ENCODE assay signal across 7 cellular contexts in genomic region chr3:128725932-128726690, GRCh38. TPM values are rescaled to one million over a fixed set of nuclear protein-coding genes. Genes with fewer than 3 reads are reported as not detected.
DNase-seq lines count a peak whose midpoint lies in the region; ATAC-seq and TF ChIP-seq lines count a peak whose summit lies in the region.

Gene RAB7A (plus strand): TSS chr3:128726183. CDS start chr3:128795368, 69,185 bp downstream.

- DNase-seq in NCI-H2081 (lab: John Stamatoyannopoulos, UW) (peak; percentile 98 to 99), T1000 (lab: John Stamatoyannopoulos, UW) (peak; percentile 93), astrocyte of the hippocampus (ENCODE audit: low read depth, low spot score) (peak; percentile 99), hepatocyte (ENCODE audit: low spot score) (peak; percentile 98), retina (peak; percentile 96)

- no peaks in the 10 kb centered on the region for H3K9me2 ChIP-seq in hepatocyte (replicated peaks; ENCODE audit: insufficient read depth)

- TF ChIP-seq CTCF in hepatocyte (IDR thresholded peaks at IDR 0.05; ENCODE audit: poor library complexity): no peak

- peak within 1 kb of the TSS; percentile 92 for H3K4me2 ChIP-seq in hepatocyte

- H4K20me1 ChIP-seq in hepatocyte (ENCODE audit: insufficient read depth, poor library complexity, severe bottlenecking): peaks cover 48% of the 10 kb centered on the region

- no peaks in the 10 kb centered on the region for H3K27me3 ChIP-seq in hepatocyte

- H3K9me3 ChIP-seq in hepatocyte (ENCODE audit: low read depth): no peaks in the 10 kb centered on the region

- peaks cover 8% of the 10 kb centered on the region for H3K4me1 ChIP-seq in hepatocyte (ENCODE audit: insufficient read depth)

- no peaks in the 10 kb centered on the region for H3K36me3 ChIP-seq in hepatocyte (replicated peaks; ENCODE audit: insufficient read depth, low read depth)

- WGBS in hepatocyte (ENCODE audit: low lambda C conversion rate, missing lambda C conversion rate): under 1% methylated on average over 50 of the region's 71 CpGs

- H3K4me3 ChIP-seq in hepatocyte: peak within 1 kb of the TSS; percentile 93

- H2AFZ ChIP-seq in hepatocyte: peak within 1 kb of the TSS; percentile 94

- peak; percentile 68 for ATAC-seq in GM18508 (IDR thresholded peaks at IDR 0.05; ENCODE audit: insufficient read depth, unreplicated experiment)
- ATAC-seq in HG03025 (IDR thresholded peaks at IDR 0.05; ENCODE audit: low FRiP score, unreplicated experiment): peak; percentile 91

- H3K27ac ChIP-seq in hepatocyte: peak within 1 kb of the TSS; percentile 99

- peaks cover 51% of the 10 kb centered on the region for H3K79me2 ChIP-seq in hepatocyte

RNA-seq across cellular contexts. Expression of gene RAB7A, which starts in this region (rescaled TPM):
- 108 and 151 TPM in 2 replicates for total RNA-seq in hepatocyte
- polyA plus RNA-seq in hepatocyte: 249 and 269 TPM in 2 replicates

Comparison
In these comparisons a context has a peak if more than half of its experiments do, and no peak if none do; other contexts are left out.
1. Peak in every context shown above with its lines: DNase-seq, ATAC-seq, H3K4me3 ChIP-seq and H3K27ac ChIP-seq.